Comparison of ENCODE assay signal across 8 cellular contexts in the genomic region with DNA sequence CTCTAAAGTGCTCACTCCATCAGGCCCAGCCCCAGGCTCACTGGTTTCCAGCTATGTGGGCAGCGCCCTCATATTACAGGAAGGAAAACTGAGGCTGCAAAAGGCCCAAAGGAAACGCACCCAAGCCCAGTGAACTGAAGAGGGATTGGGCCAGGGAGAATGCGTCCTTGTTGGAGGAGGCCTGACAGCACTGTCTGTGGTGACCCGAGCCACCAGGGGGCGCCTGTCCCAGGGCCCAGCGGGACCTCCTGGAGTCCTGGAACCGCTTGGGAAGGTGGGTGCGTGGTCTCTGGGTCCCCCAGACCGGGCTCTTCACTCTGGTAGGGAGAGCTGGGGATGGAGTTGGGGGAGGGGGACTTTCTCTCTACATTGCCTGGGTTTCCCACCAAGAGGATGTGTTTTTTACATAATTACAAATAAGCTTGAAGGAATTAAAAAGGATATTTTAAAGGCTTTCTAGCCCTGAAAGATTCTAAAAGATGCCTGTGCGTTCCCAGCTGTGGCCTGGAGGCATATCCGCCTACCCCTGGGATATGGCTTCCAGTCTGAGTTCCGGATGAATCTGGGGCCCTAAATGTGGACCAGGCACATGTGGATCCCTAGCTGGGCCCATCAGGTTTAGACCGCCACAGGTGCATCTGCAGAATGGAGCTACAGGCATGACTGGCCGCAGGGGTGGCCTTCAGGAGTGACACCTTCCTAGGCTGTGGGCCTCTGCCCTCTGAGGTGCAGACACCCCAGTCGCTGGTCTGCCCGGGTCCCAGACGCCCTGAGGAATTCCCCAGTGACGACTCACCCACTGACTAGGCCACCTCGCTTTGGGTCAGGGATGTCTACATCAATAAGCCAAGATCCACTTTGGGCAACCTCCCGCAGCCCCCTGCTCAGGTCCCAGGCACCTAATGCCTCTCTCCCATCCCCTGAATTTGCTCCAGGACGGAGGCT. TPM values are rescaled to one million over a fixed set of nuclear protein-coding genes. Genes with fewer than 3 reads are reported as not detected.
A peak's percentile ranks its signal among the peaks of the same experiment; 100 is the strongest.
DNase-seq lines count a peak whose midpoint lies in the region; ATAC-seq, FAIRE-seq and TF ChIP-seq lines count a peak whose summit lies in the region.

No MANE protein-coding gene starts in this region.

- FAIRE-seq in frontal cortex (lab: Jason Lieb, UNC), result no peak

- no peak overlapping the region for H3K4me2 ChIP-seq in osteoblast (ENCODE audit: insufficient read depth, low read length)

- H3K36me3 ChIP-seq in SJSA1 (no peaks in the 10 kb centered on the region), osteoblast (ENCODE audit: insufficient read depth, low read length) (no peaks in the 10 kb centered on the region), thoracic aorta (no peaks in the 10 kb centered on the region)

- peak; percentile 76 for ATAC-seq in thoracic aorta (ENCODE audit: insufficient number of reproducible peaks, low FRiP score, low read depth)
- ATAC-seq in HG02938 (IDR thresholded peaks at IDR 0.05; ENCODE audit: unreplicated experiment), result no peak

- no peaks in the 10 kb centered on the region for H3K9me3 ChIP-seq in SJSA1 (replicated peaks)
- H3K9me3 ChIP-seq in osteoblast (ENCODE audit: low read depth, low read length), result no peaks in the 10 kb centered on the region
- H3K9me3 ChIP-seq in thoracic aorta, result no peaks in the 10 kb centered on the region

- TF ChIP-seq CTCF in GM10266 (IDR thresholded peaks at IDR 0.05; ENCODE audit: control insufficient read depth, insufficient read depth, low read depth, missing control alignments) (peak; percentile 93), osteoblast (IDR thresholded peaks at IDR 0.05; ENCODE audit: extremely low read depth, low read depth, low read length) (peak; percentile 95), thoracic aorta (IDR thresholded peaks at IDR 0.05) (peak; percentile 98)

- H3K27ac ChIP-seq in SJSA1 (no peak overlapping the region), osteoblast (ENCODE audit: low read depth, low read length) (no peak overlapping the region), thoracic aorta (no peak overlapping the region)

- H3K4me3 ChIP-seq in SJSA1 (no peak overlapping the region), osteoblast (ENCODE audit: insufficient read depth, low read length) (no peak overlapping the region), thoracic aorta (peak overlapping the region; percentile 67)

- H3K27me3 ChIP-seq in SJSA1 (replicated peaks) (no peaks in the 10 kb centered on the region), osteoblast (ENCODE audit: insufficient read depth, low read length) (no peaks in the 10 kb centered on the region), thoracic aorta (replicated peaks; ENCODE audit: insufficient read depth) (no peaks in the 10 kb centered on the region)

- H2AFZ ChIP-seq in osteoblast (ENCODE audit: low read length), result peak overlapping the region; percentile 88

- DNase-seq in GM10266 (ENCODE audit: extremely low spot score), result peak; percentile 82
- DNase-seq in HuH-7.5 (ENCODE audit: low spot score), result peak; percentile 81
- peak; percentile 44 to 82 for DNase-seq in SJSA1 (ENCODE audit: low read depth in 1 of 2, low spot score in 2 of 2)
- peak; percentile 68 for DNase-seq in activated gamma-delta T cell (lab: John Stamatoyannopoulos, UW)
- peak; percentile 59 to 78 for DNase-seq in frontal cortex (ENCODE audit: low spot score in 2 of 2)
- DNase-seq in osteoblast (ENCODE audit: insufficient read length, low spot score, missing footprints), result peak; percentile 98
- no peak for DNase-seq in thoracic aorta (ENCODE audit: low spot score)

- H4K20me1 ChIP-seq in osteoblast (ENCODE audit: insufficient read depth, low read length), result no peaks in the 10 kb centered on the region

- H3K79me2 ChIP-seq in osteoblast (ENCODE audit: insufficient read depth, low read length), result no peaks in the 10 kb centered on the region

- H3K4me1 ChIP-seq in SJSA1 (replicated peaks), result peaks cover 11% of the 10 kb centered on the region
- H3K4me1 ChIP-seq in osteoblast (ENCODE audit: insufficient read depth, low read length), result peaks cover 4% of the 10 kb centered on the region
- no peaks in the 10 kb centered on the region for H3K4me1 ChIP-seq in thoracic aorta (ENCODE audit: control insufficient read depth in 1 of 2, low read depth in 2 of 2)

RNA-seq across cellular contexts. Expression of a gene that starts 4.2 kb away (rescaled TPM):
- not detected in 2 replicates for total RNA-seq in SJSA1 (2014; rRNA removed; shearing (Covaris generic))
- total RNA-seq in frontal cortex, result 1.2 TPM
- total RNA-seq in osteoblast, result not detected in 2 replicates
- total RNA-seq in thoracic aorta, result 10 to 100 TPM; 35.0 to 44.4 TPM

RNA-seq across cellular contexts. Expression of a gene that starts 21.6 kb away (rescaled TPM):
- total RNA-seq in SJSA1 (2014; rRNA removed; shearing (Covaris generic)), result not detected in 2 replicates
- total RNA-seq in frontal cortex (not detected), osteoblast (not detected in 2 replicates), thoracic aorta (not detected)

RNA-seq across cellular contexts. Expression of a gene that starts 34.2 kb away (rescaled TPM):
- 42.0 and 76.0 TPM in 2 replicates for total RNA-seq in SJSA1 (2014; rRNA removed; shearing (Covaris generic))
- 8.6 TPM for total RNA-seq in frontal cortex
- 52.5 and 78.9 TPM in 2 replicates for total RNA-seq in osteoblast
- 100 to 1,000 TPM in 1 of 2 donors, 10 to 100 TPM in 1; 97.7 to 163 TPM for total RNA-seq in thoracic aorta

RNA-seq across cellular contexts. Expression of a gene that starts 52.1 kb away (rescaled TPM):
- 295 and 358 TPM in 2 replicates for total RNA-seq in SJSA1 (2014; rRNA removed; shearing (Covaris generic))
- total RNA-seq in frontal cortex, result 104 TPM
- total RNA-seq in osteoblast, result 121 and 124 TPM in 2 replicates
- 100 to 1,000 TPM; 122 to 160 TPM for total RNA-seq in thoracic aorta

Comparison
In these comparisons a context has a peak if more than half of its experiments do, and no peak if none do; other contexts are left out.
1. RNA of a gene that starts 4.2 kb away (total RNA-seq): 35.0 to 44.4 TPM in thoracic aorta; 1.2 TPM in frontal cortex (single experiment), not detected in SJSA1 and not detected in osteoblast; every median in the first group is over 10 times any median in the second.
2. Peak in every context shown above with its lines, with median percentiles within 50 percentile points of each other: CTCF ChIP-seq.